In genomic region chr3:24348348-24348747, GRCh38 we compare ENCODE assay signal across 2 cellular contexts.
TF ChIP-seq lines count a peak whose summit lies in the region.

No MANE protein-coding gene starts in this region.

TF ChIP-seq in HEK293, 187 proteins besides CTCF, POLR2A, EP300 and RAD21 (continued from another document):
- TF ChIP-seq, protein P1, sequence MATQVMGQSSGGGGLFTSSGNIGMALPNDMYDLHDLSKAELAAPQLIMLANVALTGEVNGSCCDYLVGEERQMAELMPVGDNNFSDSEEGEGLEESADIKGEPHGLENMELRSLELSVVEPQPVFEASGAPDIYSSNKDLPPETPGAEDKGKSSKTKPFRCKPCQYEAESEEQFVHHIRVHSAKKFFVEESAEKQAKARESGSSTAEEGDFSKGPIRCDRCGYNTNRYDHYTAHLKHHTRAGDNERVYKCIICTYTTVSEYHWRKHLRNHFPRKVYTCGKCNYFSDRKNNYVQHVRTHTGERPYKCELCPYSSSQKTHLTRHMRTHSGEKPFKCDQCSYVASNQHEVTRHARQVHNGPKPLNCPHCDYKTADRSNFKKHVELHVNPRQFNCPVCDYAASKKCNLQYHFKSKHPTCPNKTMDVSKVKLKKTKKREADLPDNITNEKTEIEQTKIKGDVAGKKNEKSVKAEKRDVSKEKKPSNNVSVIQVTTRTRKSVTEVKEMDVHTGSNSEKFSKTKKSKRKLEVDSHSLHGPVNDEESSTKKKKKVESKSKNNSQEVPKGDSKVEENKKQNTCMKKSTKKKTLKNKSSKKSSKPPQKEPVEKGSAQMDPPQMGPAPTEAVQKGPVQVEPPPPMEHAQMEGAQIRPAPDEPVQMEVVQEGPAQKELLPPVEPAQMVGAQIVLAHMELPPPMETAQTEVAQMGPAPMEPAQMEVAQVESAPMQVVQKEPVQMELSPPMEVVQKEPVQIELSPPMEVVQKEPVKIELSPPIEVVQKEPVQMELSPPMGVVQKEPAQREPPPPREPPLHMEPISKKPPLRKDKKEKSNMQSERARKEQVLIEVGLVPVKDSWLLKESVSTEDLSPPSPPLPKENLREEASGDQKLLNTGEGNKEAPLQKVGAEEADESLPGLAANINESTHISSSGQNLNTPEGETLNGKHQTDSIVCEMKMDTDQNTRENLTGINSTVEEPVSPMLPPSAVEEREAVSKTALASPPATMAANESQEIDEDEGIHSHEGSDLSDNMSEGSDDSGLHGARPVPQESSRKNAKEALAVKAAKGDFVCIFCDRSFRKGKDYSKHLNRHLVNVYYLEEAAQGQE (tag by site-specific recombination; IDR thresholded peaks at IDR 0.05): no peak
- TF ChIP-seq ZNF112 (tag by site-specific recombination; IDR thresholded peaks at IDR 0.05) (no peak), ZNF19 (tag by site-specific recombination; IDR thresholded peaks at IDR 0.05; ENCODE audit: low read depth) (no peak), ZBTB20 (tag by site-specific recombination; IDR thresholded peaks at IDR 0.05) (0 out of 2 replicates have a peak, but pooled peaks have one; percentile 10)
TF ChIP-seq in HEK293: peak in this region for 2.

TF ChIP-seq in H1, 55 proteins besides CTCF, POLR2A, EP300 and RAD21 (continued from another document):
- TF ChIP-seq, protein P2, sequence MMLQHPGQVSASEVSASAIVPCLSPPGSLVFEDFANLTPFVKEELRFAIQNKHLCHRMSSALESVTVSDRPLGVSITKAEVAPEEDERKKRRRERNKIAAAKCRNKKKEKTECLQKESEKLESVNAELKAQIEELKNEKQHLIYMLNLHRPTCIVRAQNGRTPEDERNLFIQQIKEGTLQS (IDR thresholded peaks at IDR 0.05; ENCODE audit: insufficient read depth, low read depth, low read length): no peak
- TF ChIP-seq CREB1 (IDR thresholded peaks at IDR 0.05): no peak
- no peak for TF ChIP-seq TBP (IDR thresholded peaks at IDR 0.05; ENCODE audit: low read depth, low read length)
- TF ChIP-seq KDM5A (IDR thresholded peaks at IDR 0.05; ENCODE audit: low read length): no peak
- TF ChIP-seq CBX5 (IDR thresholded peaks at IDR 0.05; ENCODE audit: low read depth, low read length): no peak
- TF ChIP-seq POU5F1 (IDR thresholded peaks at IDR 0.05; ENCODE audit: low read depth, low read length): no peak
- TF ChIP-seq YY1 (IDR thresholded peaks at IDR 0.05; ENCODE audit: low read depth, low read length): no peak
- no peak for TF ChIP-seq SP1 (IDR thresholded peaks at IDR 0.05; ENCODE audit: low read depth, low read length)
- TF ChIP-seq CHD1 (IDR thresholded peaks at IDR 0.05; ENCODE audit: low read depth, low read length): no peak
- TF ChIP-seq CBX8 (IDR thresholded peaks at IDR 0.05; ENCODE audit: borderline replicate concordance, low read depth, low read length): no peak
- no peak for TF ChIP-seq ZNF274 (IDR thresholded peaks at IDR 0.05; ENCODE audit: borderline replicate concordance, extremely low read depth, low read length)
- no peak for TF ChIP-seq TAF1 (IDR thresholded peaks at IDR 0.05; ENCODE audit: low read depth, low read length)
- TF ChIP-seq JUN (IDR thresholded peaks at IDR 0.05; ENCODE audit: low read depth, low read length): no peak
